ENCODE assay signal across 8 cellular contexts in genomic region chr15:72472907-72473669, GRCh38. TPM values are rescaled to one million over a fixed set of nuclear protein-coding genes. Genes with fewer than 3 reads are reported as not detected.
DNase-seq lines count a peak whose midpoint lies in the region; ATAC-seq, FAIRE-seq and TF ChIP-seq lines count a peak whose summit lies in the region.

No MANE protein-coding gene starts in this region.

- no peaks in the 10 kb centered on the region for H3K9me3 ChIP-seq in CD4-positive, alpha-beta T cell (ENCODE audit: control insufficient read depth, low read length)
- H3K9me3 ChIP-seq in KOPT-K1 (ENCODE audit: insufficient read depth, low read length, poor library complexity, severe bottlenecking): no peaks in the 10 kb centered on the region
- H3K9me3 ChIP-seq in left lung: no peaks in the 10 kb centered on the region
- no peaks in the 10 kb centered on the region for H3K9me3 ChIP-seq in thyroid gland

- H3K4me1 ChIP-seq in left lung (peaks cover 24 to 36% of the 10 kb centered on the region in 2 donors), thyroid gland (peaks cover 22 to 28% of the 10 kb centered on the region in 2 donors)

- no peak for TF ChIP-seq POLR2A in thyroid gland (IDR thresholded peaks at IDR 0.05)

- H3K27me3 ChIP-seq in CD4-positive, alpha-beta T cell (ENCODE audit: control insufficient read depth, insufficient read depth, low read length): no peaks in the 10 kb centered on the region
- H3K27me3 ChIP-seq in left lung (no peaks in the 10 kb centered on the region), thyroid gland (no peaks in the 10 kb centered on the region)

- H3K27ac ChIP-seq in CD4-positive, alpha-beta T cell (ENCODE audit: low read depth, low read length): peak overlapping the region; percentile 100
- H3K27ac ChIP-seq in KOPT-K1 (ENCODE audit: low read depth, low read length, poor library complexity, severe bottlenecking) (peak overlapping the region; percentile 85), left lung (peak overlapping the region; percentile 100), thyroid gland (peak overlapping the region; percentile 98 to 99 (median 98))

- DNase-seq in CD4-positive, alpha-beta T cell: no peak
- DNase-seq in astrocyte of the cerebellum (ENCODE audit: low read depth) (no peak), left lung (no peak), thyroid gland (no peak), NCI-H1694 treated with DMSO at 0.1 percent for 48 hours (lab: John Stamatoyannopoulos, UW) (no peak), AG08395 (ENCODE audit: low spot score) (no peak), frontal cortex (ENCODE audit: low spot score in 2 of 2) (no peak)

- ATAC-seq in CD4-positive, alpha-beta T cell (ENCODE audit: poor library complexity): no peak
- no peak for ATAC-seq in left lung

- peak; percentile 23 for TF ChIP-seq CTCF in CD4-positive, alpha-beta T cell (IDR thresholded peaks at IDR 0.05)
- peak; percentile 36 for TF ChIP-seq CTCF in astrocyte of the cerebellum (IDR thresholded peaks at IDR 0.05; ENCODE audit: low read depth, low read length, missing control alignments)
- TF ChIP-seq CTCF in left lung (IDR thresholded peaks at IDR 0.05): no peak
- TF ChIP-seq CTCF in thyroid gland (IDR thresholded peaks at IDR 0.05): no peak

- CTCF ChIA-PET in CD4-positive, alpha-beta T cell (lab: Charles Lee): interaction anchor here (0.8 to 4.7 kb wide), 13 partner anchors 10 to 241 kb away, joined by 3 to 41 read pairs (median 5); partner anchors contain the start of genes BBS4, HEXA and HIGD2B

- H3K36me3 ChIP-seq in KOPT-K1 (ENCODE audit: insufficient read depth, low read length): peaks cover 20% of the 10 kb centered on the region
- H3K36me3 ChIP-seq in left lung: peaks cover 0 to 14% of the 10 kb centered on the region in 2 donors
- H3K36me3 ChIP-seq in thyroid gland: no peaks in the 10 kb centered on the region

- H3K4me3 ChIP-seq in astrocyte of the cerebellum (ENCODE audit: low read depth, low read length) (peak overlapping the region; percentile 91), left lung (peak overlapping the region; percentile 58 to 73), thyroid gland (replicated peaks in 1 of 3) (peak overlapping the region in 2 of 3 donors; percentile 52 to 90)

- no peaks in the 10 kb centered on the region for H3K27me3 Mint-ChIP-seq in CD4-positive, alpha-beta T cell

- peak overlapping the region; percentile 89 for H3K4me3 Mint-ChIP-seq in CD4-positive, alpha-beta T cell

- POLR2A ChIA-PET in CD4-positive, alpha-beta T cell (lab: Charles Lee): interaction anchor here (0.6 to 4.3 kb wide), 24 partner anchors 9 to 355 kb away, joined by 3 to 72 read pairs (median 4); partner anchors contain the start of genes BBS4, CELF6, HEXA and HIGD2B

- peaks cover 54% of the 10 kb centered on the region for H3K4me1 Mint-ChIP-seq in CD4-positive, alpha-beta T cell (ENCODE audit: low read depth)

- no peaks in the 10 kb centered on the region for H3K9me3 Mint-ChIP-seq in CD4-positive, alpha-beta T cell

- no peak for FAIRE-seq in frontal cortex (lab: Jason Lieb, UNC)

- H3K36me3 Mint-ChIP-seq in CD4-positive, alpha-beta T cell (ENCODE audit: low read depth): peaks cover 41% of the 10 kb centered on the region

- 44% methylated on average over 5 of the region's 5 CpGs for WGBS in thyroid gland, 2 donors

- intact Hi-C loops in CD4-positive, alpha-beta T cell (cut with DNase I, micrococcal nuclease): loop anchor here (1.0 to 10.0 kb wide), 6 partner anchors 11 to 582 kb away; partner anchors contain the start of genes ADPGK (in 1 of the 2), NEO1 (in 1 of the 2), PARP6 (in 1 of the 2) and PKM (in 1 of the 2)
- intact Hi-C loops in left lung (cut with DNase I) (no loop called here), thyroid gland (cut with DNase I) (loop anchor here (10.0 kb wide), 1 partner anchor 88 kb away; no protein-coding TSS in a partner anchor)

- in situ Hi-C loops in astrocyte of the cerebellum (cut with HindIII; ENCODE audit: low sequenced_read_pairs): no loop called here

- H3K27ac Mint-ChIP-seq in CD4-positive, alpha-beta T cell: peak overlapping the region; percentile 99

RNA-seq across cellular contexts. Expression of gene ARIH1, which starts 1.0 kb away (rescaled TPM):
- 100 to 1,000 TPM; 281 to 283 TPM for total RNA-seq in CD4-positive, alpha-beta T cell
- total RNA-seq in left lung (100 to 1,000 TPM; 136 to 163 TPM), thyroid gland (10 to 100 TPM; 42.6 to 90.0 (median 58.5) TPM), frontal cortex (31.4 TPM)

Comparison
In these comparisons a context has a peak if more than half of its experiments do, and no peak if none do; other contexts are left out.
1. CTCF ChIP-seq: peak in CD4-positive, alpha-beta T cell (single experiment) and astrocyte of the cerebellum (single experiment); none in left lung (0 of 2) and thyroid gland (0 of 6).
2. intact Hi-C loops: an anchor here in CD4-positive, alpha-beta T cell (1.0 to 10.0 kb wide) and thyroid gland (10.0 kb wide); none called in left lung.
3. Peak in every context shown above with its lines, with median percentiles within 50 percentile points of each other: H3K27ac ChIP-seq and H3K4me3 ChIP-seq.